In the genomic region with DNA sequence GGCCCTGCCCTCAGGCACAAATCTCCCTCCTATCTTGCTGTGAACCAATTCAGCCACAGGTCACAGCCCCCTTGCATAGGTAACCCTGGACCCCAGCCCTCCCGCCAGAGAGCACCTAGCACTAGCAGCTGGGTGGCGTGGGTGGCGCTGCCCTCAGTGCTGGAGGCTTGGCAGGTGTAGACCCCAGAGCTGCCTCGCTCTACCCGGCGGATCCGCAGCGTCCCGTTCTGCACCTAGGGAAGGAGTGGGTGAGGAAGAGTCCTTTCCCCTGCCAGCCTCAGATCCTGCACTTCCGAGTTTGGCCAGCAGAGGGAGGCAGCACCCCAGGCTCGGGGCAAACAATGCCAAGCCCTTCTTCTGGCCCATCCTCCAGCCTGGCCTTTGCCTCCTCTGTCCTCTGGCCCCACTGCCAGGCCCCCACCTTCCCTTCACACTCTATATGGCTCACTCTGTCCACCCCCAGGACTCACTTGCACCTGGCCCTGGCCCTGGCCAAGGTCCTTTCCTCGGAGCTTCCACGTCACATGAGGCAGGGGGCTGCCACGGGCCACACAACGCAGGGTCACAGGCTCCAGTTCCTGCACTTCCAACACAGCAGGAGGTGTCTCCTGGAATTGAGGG, we compare ENCODE assay signal across 8 cellular contexts. TPM values are rescaled to one million over a fixed set of nuclear protein-coding genes. Genes with fewer than 3 reads are reported as not detected.
A peak's percentile ranks its signal among the peaks of the same experiment; 100 is the strongest.
DNase-seq lines count a peak whose midpoint lies in the region; ATAC-seq and TF ChIP-seq lines count a peak whose summit lies in the region.

No MANE protein-coding gene starts in this region.

- TF ChIP-seq CTCF in HL-60 (IDR thresholded peaks at IDR 0.05; ENCODE audit: insufficient read depth, low read length) (peak; percentile 99), Peyer's patch (IDR thresholded peaks at IDR 0.05) (peak; percentile 92 to 99 (median 99)), foreskin fibroblast (IDR thresholded peaks at IDR 0.05; ENCODE audit: low read depth, low read length) (peak; percentile 90), osteocyte (IDR thresholded peaks at IDR 0.05) (peak; percentile 98), upper lobe of left lung (IDR thresholded peaks at IDR 0.05) (peak; percentile 97 to 99 (median 99))

- H3K4me1 Mint-ChIP-seq in activated T-helper 17 cell treated with anti-CD3 and anti-CD28 coated beads, Interleukin-2, amount 50 U/mL, for 72 hours, result no peaks in the 10 kb centered on the region
- no peaks in the 10 kb centered on the region for H3K4me1 Mint-ChIP-seq in osteocyte (ENCODE audit: unreplicated experiment)

- H3K27ac ChIP-seq in HL-60 (replicated peaks), result no peak overlapping the region
- peak overlapping the region in 3 of 4 donors; percentile 45 to 93 (median 89) for H3K27ac ChIP-seq in Peyer's patch
- no peak overlapping the region for H3K27ac ChIP-seq in upper lobe of left lung

- H3K4me3 ChIP-seq in HL-60 (replicated peaks; ENCODE audit: insufficient read depth, low read length), result no peak overlapping the region
- no peak overlapping the region for H3K4me3 ChIP-seq in Peyer's patch
- H3K4me3 ChIP-seq in foreskin fibroblast (ENCODE audit: low read depth in 1 of 2, low read length in 2 of 2), result no peak overlapping the region
- H3K4me3 ChIP-seq in upper lobe of left lung, result no peak overlapping the region

- H3K9me3 ChIP-seq in Peyer's patch, result no peaks in the 10 kb centered on the region
- no peaks in the 10 kb centered on the region for H3K9me3 ChIP-seq in upper lobe of left lung

- peak; percentile 13 to 29 for TF ChIP-seq POLR2A in Peyer's patch (IDR thresholded peaks at IDR 0.05)
- TF ChIP-seq POLR2A in upper lobe of left lung (IDR thresholded peaks at IDR 0.05), result no peak

- H3K27ac Mint-ChIP-seq in activated T-helper 17 cell treated with anti-CD3 and anti-CD28 coated beads, Interleukin-2, amount 50 U/mL, for 72 hours, result no peak overlapping the region
- no peak overlapping the region for H3K27ac Mint-ChIP-seq in osteocyte (ENCODE audit: unreplicated experiment)

- ATAC-seq in activated T-helper 17 cell treated with anti-CD3 and anti-CD28 coated beads, Interleukin-2, amount 50 U/mL, for 72 hours (replicated peaks), result peak; percentile 80
- peak; percentile 86 to 90 for ATAC-seq in upper lobe of left lung (ENCODE audit: low FRiP score in 2 of 2)
- no peak for ATAC-seq in GM21737 (IDR thresholded peaks at IDR 0.05; ENCODE audit: unreplicated experiment)

- H3K4me1 ChIP-seq in Peyer's patch, result peaks cover 9 to 38% (median 9%) of the 10 kb centered on the region in 4 donors
- peaks cover 12 to 26% (median 18%) of the 10 kb centered on the region in 4 donors for H3K4me1 ChIP-seq in upper lobe of left lung

- H3K36me3 Mint-ChIP-seq in activated T-helper 17 cell treated with anti-CD3 and anti-CD28 coated beads, Interleukin-2, amount 50 U/mL, for 72 hours (ENCODE audit: low read depth), result no peaks in the 10 kb centered on the region
- no peaks in the 10 kb centered on the region for H3K36me3 Mint-ChIP-seq in osteocyte (ENCODE audit: unreplicated experiment)

- TF ChIP-seq EP300 in upper lobe of left lung (IDR thresholded peaks at IDR 0.05), result no peak

- no peak overlapping the region for H3K4me3 Mint-ChIP-seq in activated T-helper 17 cell treated with anti-CD3 and anti-CD28 coated beads, Interleukin-2, amount 50 U/mL, for 72 hours
- no peak overlapping the region for H3K4me3 Mint-ChIP-seq in osteocyte (ENCODE audit: unreplicated experiment)

- H3K36me3 ChIP-seq in Peyer's patch (no peaks in the 10 kb centered on the region), upper lobe of left lung (no peaks in the 10 kb centered on the region)

- no peaks in the 10 kb centered on the region for H3K9me3 Mint-ChIP-seq in activated T-helper 17 cell treated with anti-CD3 and anti-CD28 coated beads, Interleukin-2, amount 50 U/mL, for 72 hours
- no peaks in the 10 kb centered on the region for H3K9me3 Mint-ChIP-seq in osteocyte (ENCODE audit: unreplicated experiment)

- WGBS in upper lobe of left lung, 2 donors, result 38 to 96% methylated on average over 4 to 15 of the region's 15 CpGs

- peaks cover 18% of the 10 kb centered on the region for H3K27me3 Mint-ChIP-seq in activated T-helper 17 cell treated with anti-CD3 and anti-CD28 coated beads, Interleukin-2, amount 50 U/mL, for 72 hours
- H3K27me3 Mint-ChIP-seq in osteocyte (ENCODE audit: unreplicated experiment), result peaks cover 36% of the 10 kb centered on the region

- peak; percentile 91 for DNase-seq in ELF-1 (ENCODE audit: low read depth, low spot score)
- DNase-seq in HL-60 (ENCODE audit: low read depth in 1 of 2, low spot score in 1 of 2), result peak in 1 of 2 experiments; percentile 70
- DNase-seq in Peyer's patch, result peak; percentile 72 to 95 (median 94)
- peak; percentile 26 to 67 for DNase-seq in foreskin fibroblast
- DNase-seq in osteocyte (ENCODE audit: extremely low spot score, unreplicated experiment), result no peak
- peak; percentile 77 to 85 for DNase-seq in upper lobe of left lung

- H3K27me3 ChIP-seq in HL-60 (ENCODE audit: insufficient read depth, poor library complexity, severe bottlenecking) (no peaks in the 10 kb centered on the region), Peyer's patch (no peaks in the 10 kb centered on the region), upper lobe of left lung (no peaks in the 10 kb centered on the region)

RNA-seq across cellular contexts. Expression of a gene that starts 9.0 kb away (rescaled TPM):
- total RNA-seq in Peyer's patch, result 100 to 1,000 TPM in 1 of 4 donors, 10 to 100 TPM in 2, 1 to 10 TPM in 1; 5.8 to 169 (median 40.6) TPM
- not detected for total RNA-seq in activated T-helper 17 cell treated with anti-CD3 and anti-CD28 coated beads, Interleukin-2, amount 50 U/mL, for 72 hours
- total RNA-seq in osteocyte, result not detected in 2 replicates
- 1 to 10 TPM in 4 of 6 donors, under 1 TPM in 2; 0.55 to 2.3 (median 1.5) TPM for total RNA-seq in upper lobe of left lung

RNA-seq across cellular contexts. Expression of a gene that starts 11.1 kb away (rescaled TPM):
- total RNA-seq in Peyer's patch, result 100 to 1,000 TPM; 120 to 304 (median 177) TPM
- 100 to 1,000 TPM; 457 to 593 TPM for total RNA-seq in activated T-helper 17 cell treated with anti-CD3 and anti-CD28 coated beads, Interleukin-2, amount 50 U/mL, for 72 hours
- 161 and 169 TPM in 2 replicates for total RNA-seq in osteocyte
- 1,000 to 10,000 TPM in 1 of 6 donors, 100 to 1,000 TPM in 5; 167 to 1,014 (median 605) TPM for total RNA-seq in upper lobe of left lung

RNA-seq across cellular contexts. Expression of a gene that starts 17.6 kb away (rescaled TPM):
- total RNA-seq in Peyer's patch, result not detected
- total RNA-seq in activated T-helper 17 cell treated with anti-CD3 and anti-CD28 coated beads, Interleukin-2, amount 50 U/mL, for 72 hours, result not detected
- not detected in 2 replicates for total RNA-seq in osteocyte
- total RNA-seq in upper lobe of left lung, result under 1 TPM in 1 of 6 donors, not detected in 5; 0.34 TPM

RNA-seq across cellular contexts. Expression of a gene that starts 36.4 kb away (rescaled TPM):
- 1 to 10 TPM in 1 of 4 donors, not detected in 3; 2.5 TPM for total RNA-seq in Peyer's patch
- total RNA-seq in activated T-helper 17 cell treated with anti-CD3 and anti-CD28 coated beads, Interleukin-2, amount 50 U/mL, for 72 hours, result 1 to 10 TPM in 1 of 2 donors, under 1 TPM in 1; 0.78 to 3.6 TPM
- 0.52 and 0.83 TPM in 2 replicates for total RNA-seq in osteocyte
- 10 to 100 TPM in 2 of 6 donors, 1 to 10 TPM in 4; 1.2 to 34.6 (median 9.0) TPM for total RNA-seq in upper lobe of left lung

Comparison
In these comparisons a context has a peak if more than half of its experiments do, and no peak if none do; other contexts are left out.
1. H3K27ac ChIP-seq: peak in Peyer's patch (3 of 4); none in HL-60 (single experiment) and upper lobe of left lung (0 of 4).
2. POLR2A ChIP-seq: peak in Peyer's patch (2 of 2); none in upper lobe of left lung (0 of 4).
3. Peak in every context shown above with its lines, with median percentiles within 50 percentile points of each other: CTCF ChIP-seq.